In the genomic region with DNA sequence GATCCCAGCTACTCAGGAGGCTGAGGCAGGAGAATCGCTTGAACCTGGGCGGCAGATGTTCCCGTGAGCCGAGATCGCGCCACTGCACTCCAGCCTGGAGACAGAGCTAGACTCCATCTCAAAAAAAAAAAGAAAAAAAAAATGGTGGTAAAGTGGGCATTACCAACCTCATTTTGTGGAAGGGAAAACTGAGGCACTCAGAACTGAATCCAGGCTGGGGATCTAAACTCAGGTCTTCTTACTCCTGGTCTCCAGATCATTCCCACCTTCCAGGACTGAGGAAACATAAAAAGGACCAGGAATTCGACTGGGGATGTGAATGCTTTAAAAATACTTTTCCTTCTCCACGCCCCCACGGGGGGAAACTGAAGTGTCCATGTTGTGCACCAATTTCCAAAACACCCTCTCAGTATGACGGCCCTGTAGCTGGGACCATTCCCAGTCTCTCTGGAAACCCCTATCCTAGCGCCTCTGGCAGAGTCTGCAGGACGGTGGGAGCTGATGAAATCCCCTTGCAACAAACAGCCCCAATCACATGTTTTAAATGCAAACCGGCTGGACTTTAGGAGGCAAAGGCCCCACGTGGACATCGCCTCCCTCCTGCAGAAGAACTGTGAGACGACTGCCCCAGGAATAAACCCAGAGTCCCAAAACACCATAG, we compare ENCODE assay signal across 1 cellular context.
A peak's percentile ranks its signal among the peaks of the same experiment; 100 is the strongest.
TF ChIP-seq lines count a peak whose summit lies in the region.

No MANE protein-coding gene starts in this region.

TF ChIP-seq in IMR-90, 13 proteins besides CTCF, POLR2A, EP300 and RAD21 (continued from another document):
- TF ChIP-seq, protein P1, sequence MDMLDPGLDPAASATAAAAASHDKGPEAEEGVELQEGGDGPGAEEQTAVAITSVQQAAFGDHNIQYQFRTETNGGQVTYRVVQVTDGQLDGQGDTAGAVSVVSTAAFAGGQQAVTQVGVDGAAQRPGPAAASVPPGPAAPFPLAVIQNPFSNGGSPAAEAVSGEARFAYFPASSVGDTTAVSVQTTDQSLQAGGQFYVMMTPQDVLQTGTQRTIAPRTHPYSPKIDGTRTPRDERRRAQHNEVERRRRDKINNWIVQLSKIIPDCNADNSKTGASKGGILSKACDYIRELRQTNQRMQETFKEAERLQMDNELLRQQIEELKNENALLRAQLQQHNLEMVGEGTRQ (IDR thresholded peaks at IDR 0.05; ENCODE audit: low read depth, low read length) = peak; percentile 60
- no peak for TF ChIP-seq FOS (IDR thresholded peaks at IDR 0.05; ENCODE audit: low read depth, low read length)
- no peak for TF ChIP-seq RFX5 (IDR thresholded peaks at IDR 0.05; ENCODE audit: low read depth, low read length)
- TF ChIP-seq BHLHE40 (IDR thresholded peaks at IDR 0.05; ENCODE audit: low read depth, low read length) = no peak
- TF ChIP-seq SMC3 (IDR thresholded peaks at IDR 0.05; ENCODE audit: low read depth, low read length) = no peak
- TF ChIP-seq CEBPB (IDR thresholded peaks at IDR 0.05; ENCODE audit: low read depth, low read length) = peak; percentile 89
- TF ChIP-seq, protein P2, sequence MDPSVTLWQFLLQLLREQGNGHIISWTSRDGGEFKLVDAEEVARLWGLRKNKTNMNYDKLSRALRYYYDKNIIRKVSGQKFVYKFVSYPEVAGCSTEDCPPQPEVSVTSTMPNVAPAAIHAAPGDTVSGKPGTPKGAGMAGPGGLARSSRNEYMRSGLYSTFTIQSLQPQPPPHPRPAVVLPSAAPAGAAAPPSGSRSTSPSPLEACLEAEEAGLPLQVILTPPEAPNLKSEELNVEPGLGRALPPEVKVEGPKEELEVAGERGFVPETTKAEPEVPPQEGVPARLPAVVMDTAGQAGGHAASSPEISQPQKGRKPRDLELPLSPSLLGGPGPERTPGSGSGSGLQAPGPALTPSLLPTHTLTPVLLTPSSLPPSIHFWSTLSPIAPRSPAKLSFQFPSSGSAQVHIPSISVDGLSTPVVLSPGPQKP (IDR thresholded peaks at IDR 0.05; ENCODE audit: borderline replicate concordance, low read depth, low read length) = no peak
- TF ChIP-seq RCOR1 (IDR thresholded peaks at IDR 0.05; ENCODE audit: insufficient replicate concordance, low read length) = no peak
- TF ChIP-seq MXI1 (IDR thresholded peaks at IDR 0.05; ENCODE audit: borderline replicate concordance, low read depth, low read length) = peak; percentile 63; the same call in 1 of the 2 replicates
- TF ChIP-seq NFE2L2 (IDR thresholded peaks at IDR 0.05; ENCODE audit: low read depth, low read length) = no peak
- no peak for TF ChIP-seq MAZ (IDR thresholded peaks at IDR 0.05; ENCODE audit: borderline replicate concordance, low read depth, low read length)
- no peak for TF ChIP-seq CHD1 (IDR thresholded peaks at IDR 0.05; ENCODE audit: low read depth, low read length)
